In the genomic region with DNA sequence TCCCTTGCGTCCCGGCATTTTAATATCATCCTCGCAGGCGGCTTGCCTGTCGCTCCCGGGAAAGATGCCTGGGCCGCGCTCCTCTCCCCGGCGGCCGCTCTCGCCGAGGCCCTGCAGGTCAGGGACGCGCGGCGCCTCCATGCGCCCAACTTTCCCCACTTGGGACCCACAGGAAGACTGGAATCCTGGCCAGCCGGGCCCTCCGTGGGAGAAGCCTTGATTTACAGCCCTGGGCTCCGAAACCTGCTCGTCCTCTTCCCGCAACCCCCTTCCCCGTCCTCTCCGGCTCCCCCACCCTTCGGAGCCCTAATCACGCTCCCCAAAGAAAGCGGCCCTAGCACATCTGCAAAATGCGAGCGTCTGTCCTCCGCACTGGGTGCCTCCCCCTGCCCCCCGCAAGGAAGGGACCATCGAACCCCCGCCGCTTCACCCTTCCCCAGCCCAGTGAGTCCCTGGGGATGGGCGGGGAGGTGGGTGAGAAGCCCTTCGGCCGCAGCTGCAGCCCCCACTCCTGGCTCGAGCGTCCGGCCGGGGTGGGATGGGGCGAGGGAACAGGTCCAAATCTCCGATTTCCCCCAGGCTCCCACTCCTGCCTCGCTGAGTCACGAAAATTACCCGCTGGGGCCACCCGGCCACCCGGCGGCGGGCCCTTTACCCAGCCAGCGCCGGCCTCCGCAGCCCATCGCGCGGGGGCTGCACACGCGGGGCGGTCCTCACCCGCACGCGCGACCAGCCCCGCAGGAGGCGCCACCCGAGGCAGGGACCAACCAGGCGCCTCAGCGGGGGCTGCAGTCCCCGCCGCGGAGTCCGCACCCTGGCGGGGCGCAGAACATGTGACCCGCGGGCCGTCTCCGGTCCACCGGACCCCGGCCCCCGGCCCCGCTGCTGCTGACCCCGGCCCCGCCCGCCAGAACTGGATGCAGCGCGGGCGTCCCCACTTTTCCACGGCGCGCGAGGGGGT, we compare ENCODE assay signal across 9 cellular contexts. TPM values are rescaled to one million over a fixed set of nuclear protein-coding genes. Genes with fewer than 3 reads are reported as not detected.
A peak's percentile ranks its signal among the peaks of the same experiment; 100 is the strongest.
DNase-seq lines count a peak whose midpoint lies in the region; ATAC-seq and TF ChIP-seq lines count a peak whose summit lies in the region.
"Had no signal": no experiment of that assay in that cellular context is flagged by ENCODE, and none has a peak within 500 bp of the region (broad histone marks: within the 10 kb centered on the region; RNA-seq: fewer than 3 reads in every experiment).

No MANE protein-coding gene starts in this region.

- intact Hi-C loops in lower lobe of right lung (cut with DNase I): no loop called here

- 3% methylated on average over 42 to 43 of the region's 93 CpGs for WGBS in upper lobe of left lung, 2 donors

- no peak for TF ChIP-seq EP300 in upper lobe of left lung (IDR thresholded peaks at IDR 0.05)

- no peak for TF ChIP-seq POLR2A in upper lobe of left lung (IDR thresholded peaks at IDR 0.05)

- TF ChIP-seq CTCF in lower lobe of right lung (IDR thresholded peaks at IDR 0.05) (no peak), upper lobe of left lung (IDR thresholded peaks at IDR 0.05) (no peak)

- H3K4me3 ChIP-seq in lower lobe of right lung: peak overlapping the region; percentile 63
- H3K4me3 ChIP-seq in upper lobe of left lung: peak overlapping the region; percentile 60 to 82 (median 72)

- H3K27me3 Mint-ChIP-seq in activated T-cell treated with anti-CD3 and anti-CD28 coated beads, Interleukin-2, amount 50 U/mL, for 4 hours (ENCODE audit: low read depth): peaks cover 72% of the 10 kb centered on the region
- peaks cover 78% of the 10 kb centered on the region for H3K27me3 Mint-ChIP-seq in central memory CD8-positive, alpha-beta T cell

- H3K36me3 Mint-ChIP-seq in activated T-cell treated with anti-CD3 and anti-CD28 coated beads, Interleukin-2, amount 50 U/mL, for 4 hours (ENCODE audit: insufficient read depth): no peaks in the 10 kb centered on the region
- peaks cover under 1% of the 10 kb centered on the region for H3K36me3 Mint-ChIP-seq in central memory CD8-positive, alpha-beta T cell (ENCODE audit: insufficient read depth)
- H3K36me3 Mint-ChIP-seq: activated naive CD4-positive, alpha-beta T cell treated with anti-CD3 and anti-CD28 coated beads, Interleukin-2, amount 50 U/mL, for 24 hours had no signal

- no peak overlapping the region for H3K27ac Mint-ChIP-seq in central memory CD8-positive, alpha-beta T cell (ENCODE audit: low read depth)
- H3K27ac Mint-ChIP-seq: activated naive CD4-positive, alpha-beta T cell treated with anti-CD3 and anti-CD28 coated beads, Interleukin-2, amount 50 U/mL, for 24 hours had no signal

- DNase-seq in activated T-cell treated with anti-CD3 and anti-CD28 coated beads, Interleukin-2, amount 50 U/mL, for 4 hours: no peak
- no peak for DNase-seq in activated T-cell treated with anti-CD3 and anti-CD28 coated beads, Interleukin-2, amount 50 U/mL, for 1 hour
- DNase-seq in central memory CD8-positive, alpha-beta T cell (ENCODE audit: low spot score in 2 of 2): no peak
- no peak for DNase-seq in lower lobe of right lung
- peak in 1 of 2 donors; percentile 82 for DNase-seq in upper lobe of left lung
- no peak for DNase-seq in middle frontal gyrus (ENCODE audit: extremely low spot score, low spot score)

- H3K4me1 Mint-ChIP-seq in activated T-cell treated with anti-CD3 and anti-CD28 coated beads, Interleukin-2, amount 50 U/mL, for 4 hours (ENCODE audit: low read depth): peaks cover 1% of the 10 kb centered on the region
- no peaks in the 10 kb centered on the region for H3K4me1 Mint-ChIP-seq in central memory CD8-positive, alpha-beta T cell
- H3K4me1 Mint-ChIP-seq: activated naive CD4-positive, alpha-beta T cell treated with anti-CD3 and anti-CD28 coated beads, Interleukin-2, amount 50 U/mL, for 24 hours had no signal

- H3K9me3 ChIP-seq in lower lobe of right lung (no peaks in the 10 kb centered on the region), upper lobe of left lung (no peaks in the 10 kb centered on the region)

- H3K4me3 Mint-ChIP-seq in activated T-cell treated with anti-CD3 and anti-CD28 coated beads, Interleukin-2, amount 50 U/mL, for 4 hours: no peak overlapping the region
- peak overlapping the region; percentile 16 for H3K4me3 Mint-ChIP-seq in central memory CD8-positive, alpha-beta T cell
- H3K4me3 Mint-ChIP-seq: activated naive CD4-positive, alpha-beta T cell treated with anti-CD3 and anti-CD28 coated beads, Interleukin-2, amount 50 U/mL, for 24 hours had no signal

- H3K27ac ChIP-seq in lower lobe of right lung (peak overlapping the region; percentile 85), upper lobe of left lung (peak overlapping the region in 2 of 4 donors; percentile 86 to 89)

- H3K36me3 ChIP-seq in lower lobe of right lung (no peaks in the 10 kb centered on the region), upper lobe of left lung (no peaks in the 10 kb centered on the region)

- peak; percentile 11 for ATAC-seq in activated T-cell treated with anti-CD3 and anti-CD28 coated beads, Interleukin-2, amount 50 U/mL, for 4 hours
- ATAC-seq in HG03460 (IDR thresholded peaks at IDR 0.05; ENCODE audit: unreplicated experiment): peak; percentile 3
- no peak for ATAC-seq in central memory CD8-positive, alpha-beta T cell (replicated peaks; ENCODE audit: extremely low read depth, poor library complexity, severe bottlenecking)
- ATAC-seq in lower lobe of right lung: peak; percentile 1 to 13
- ATAC-seq in upper lobe of left lung (ENCODE audit: low FRiP score in 2 of 2): peak in 1 of 2 donors; percentile 44
- ATAC-seq in HG03469 (IDR thresholded peaks at IDR 0.05; ENCODE audit: unreplicated experiment): no peak

- peaks cover 41% of the 10 kb centered on the region for H3K27me3 ChIP-seq in lower lobe of right lung (ENCODE audit: low read depth)
- peaks cover 0 to 19% (median 10%) of the 10 kb centered on the region in 4 donors for H3K27me3 ChIP-seq in upper lobe of left lung

- H3K9me3 Mint-ChIP-seq in activated T-cell treated with anti-CD3 and anti-CD28 coated beads, Interleukin-2, amount 50 U/mL, for 4 hours: no peaks in the 10 kb centered on the region
- H3K9me3 Mint-ChIP-seq in central memory CD8-positive, alpha-beta T cell: no peaks in the 10 kb centered on the region
- H3K9me3 Mint-ChIP-seq: activated naive CD4-positive, alpha-beta T cell treated with anti-CD3 and anti-CD28 coated beads, Interleukin-2, amount 50 U/mL, for 24 hours had no signal

- H3K4me1 ChIP-seq in lower lobe of right lung (peaks cover 20% of the 10 kb centered on the region), upper lobe of left lung (peaks cover 11 to 27% (median 20%) of the 10 kb centered on the region in 4 donors)

RNA-seq across cellular contexts. Expression of a gene that starts 0.7 kb away (rescaled TPM):
- under 1 TPM; 0.15 to 0.45 (median 0.16) TPM for total RNA-seq in activated T-cell treated with anti-CD3 and anti-CD28 coated beads, Interleukin-2, amount 50 U/mL, for 4 hours
- total RNA-seq in lower lobe of right lung (8.8 TPM), upper lobe of left lung (10 to 100 TPM in 2 of 6 donors, 1 to 10 TPM in 4; 4.2 to 11.6 (median 6.1) TPM)

Comparison
In these comparisons a context has a peak if more than half of its experiments do, and no peak if none do; other contexts are left out.
1. ATAC-seq: peak in activated T-cell treated with anti-CD3 and anti-CD28 coated beads, Interleukin-2, amount 50 U/mL, for 4 hours (2 of 2), HG03460 (single experiment) and lower lobe of right lung (2 of 2); none in central memory CD8-positive, alpha-beta T cell (single experiment) and HG03469 (single experiment).